ENCODE assay signal across 32 cellular contexts in genomic region chr12:112974904-112975303, GRCh38.
"Had no signal": no experiment of that assay in that cellular context is flagged by ENCODE, and none has a peak within 500 bp of the region (broad histone marks: within the 10 kb centered on the region; RNA-seq: fewer than 3 reads in every experiment).

No MANE protein-coding gene starts in this region.

- H3K36me3 ChIP-seq: brain microvascular endothelial cell had no signal

- H3K27me3 ChIP-seq: brain microvascular endothelial cell had no signal

- H3K27ac ChIP-seq: brain microvascular endothelial cell, PC-9, RWPE1 had no signal

- ATAC-seq: activated T-cell treated with anti-CD3 and anti-CD28 coated beads, Interleukin-2, amount 50 U/mL, for 72 hours; activated T-helper 17 cell treated with anti-CD3 and anti-CD28 coated beads, Interleukin-2, amount 50 U/mL, for 72 hours; Right ventricle myocardium inferior; SK-N-SH treated with all-trans-retinoic acid at 6 μM for 48 hours; T-cell had no signal

- H3K4me3 ChIP-seq: PC-9 had no signal

- H3K4me1 Mint-ChIP-seq: activated T-helper 17 cell treated with anti-CD3 and anti-CD28 coated beads, Interleukin-2, amount 50 U/mL, for 72 hours had no signal

- H3K27me3 Mint-ChIP-seq: activated CD4-positive, alpha-beta memory T cell treated with anti-CD3 and anti-CD28 coated beads for 36 hours; activated CD4-positive, alpha-beta T cell treated with anti-CD3 and anti-CD28 coated beads, Interleukin-2, amount 10 ng/mL, durations not matched to agents 7 days and 5 days; activated naive CD4-positive, alpha-beta T cell treated with anti-CD3 and anti-CD28 coated beads, Interleukin-2, amount 50 U/mL, for 24 hours; activated T-helper 17 cell treated with anti-CD3 and anti-CD28 coated beads, Interleukin-2, amount 50 U/mL, for 72 hours; T-cell had no signal

- H3K27ac Mint-ChIP-seq: activated CD4-positive, alpha-beta memory T cell treated with anti-CD3 and anti-CD28 coated beads for 36 hours; activated naive CD4-positive, alpha-beta T cell treated with anti-CD3 and anti-CD28 coated beads, Interleukin-2, amount 50 U/mL, for 24 hours; activated T-helper 17 cell treated with anti-CD3 and anti-CD28 coated beads, Interleukin-2, amount 50 U/mL, for 72 hours; T-helper 2 cell treated with Interferon-gamma antibody and Interleukin-4, amounts not matched to agents 5 μg/mL and 100 μg/mL, for 36 hours had no signal

- DNase-seq: activated CD4-positive, alpha-beta memory T cell treated with anti-CD3 and anti-CD28 coated beads for 36 hours; activated CD4-positive, alpha-beta T cell treated with anti-CD3 and anti-CD28 coated beads, Interleukin-2, amount 10 ng/mL, durations not matched to agents 7 days and 5 days; activated gamma-delta T cell; activated naive CD4-positive, alpha-beta T cell treated with Interleukin-2 at 50 U/mL for 16 hours; activated T-cell treated with anti-CD3 and anti-CD28 coated beads, Interleukin-2, amount 50 U/mL, for 1 hour; activated T-cell treated with anti-CD3 and anti-CD28 coated beads, Interleukin-2, amount 50 U/mL, for 72 hours; amniotic stem cell; brain microvascular endothelial cell; central memory CD4-positive, alpha-beta T cell; Kasumi-1; KG1; MM.1S; NCI-H1092 treated with DMSO at 0.1 percent for 48 hours; NCI-H1417; NCI-H146; NCI-H187; NCI-H2029 treated with DMSO at 0.1 percent for 48 hours; NCI-H2107; NCI-H2171; NCI-H510A; NCI-H526; NCI-H748 treated with DMSO at 0.1 percent for 48 hours; NK-92 treated with Interleukin-12 subunit alpha and Interleukin-12 subunit beta, amount 100 ng/mL, for 24 hours; PC-9; SIG-M5; T-cell had no signal

- H3K9me3 Mint-ChIP-seq: activated CD4-positive, alpha-beta memory T cell treated with anti-CD3 and anti-CD28 coated beads for 36 hours; activated CD4-positive, alpha-beta T cell treated with anti-CD3 and anti-CD28 coated beads, Interleukin-2, amount 10 ng/mL, durations not matched to agents 7 days and 5 days; activated naive CD4-positive, alpha-beta T cell treated with anti-CD3 and anti-CD28 coated beads, Interleukin-2, amount 50 U/mL, for 24 hours; activated T-cell treated with anti-CD3 and anti-CD28 coated beads, Interleukin-2, amount 50 U/mL, for 72 hours; activated T-helper 17 cell treated with anti-CD3 and anti-CD28 coated beads, Interleukin-2, amount 50 U/mL, for 72 hours; T-cell; T-helper 2 cell treated with Interferon-gamma antibody and Interleukin-4, amounts not matched to agents 5 μg/mL and 100 μg/mL, for 36 hours had no signal

- H3K4me3 Mint-ChIP-seq: activated CD4-positive, alpha-beta memory T cell treated with anti-CD3 and anti-CD28 coated beads for 36 hours; activated CD4-positive, alpha-beta T cell treated with anti-CD3 and anti-CD28 coated beads, Interleukin-2, amount 10 ng/mL, durations not matched to agents 7 days and 5 days; activated naive CD4-positive, alpha-beta T cell treated with anti-CD3 and anti-CD28 coated beads, Interleukin-2, amount 50 U/mL, for 24 hours; activated T-cell treated with anti-CD3 and anti-CD28 coated beads, Interleukin-2, amount 50 U/mL, for 72 hours; activated T-helper 17 cell treated with anti-CD3 and anti-CD28 coated beads, Interleukin-2, amount 50 U/mL, for 72 hours; T-cell; T-helper 2 cell treated with Interferon-gamma antibody and Interleukin-4, amounts not matched to agents 5 μg/mL and 100 μg/mL, for 36 hours had no signal
